Comparison of ENCODE assay signal across 1 cellular context in genomic region chr18:22168360-22168921, GRCh38.
TF ChIP-seq lines count a peak whose summit lies in the region.

No MANE protein-coding gene starts in this region.

TF ChIP-seq in HepG2, 621 proteins besides CTCF, POLR2A, EP300 and RAD21:
- no peak for TF ChIP-seq STAT6 (CRISPR knock-in tag; IDR thresholded peaks at IDR 0.05; ENCODE audit: borderline replicate concordance)
- TF ChIP-seq ZNF691 (CRISPR knock-in tag; IDR thresholded peaks at IDR 0.05; ENCODE audit: borderline replicate concordance, low read depth) = no peak
- TF ChIP-seq EZH2 (conservative IDR thresholded peaks at IDR 0.05; ENCODE audit: low read depth, low read length) = peak; percentile 73
- TF ChIP-seq MTF2 (CRISPR knock-in tag; IDR thresholded peaks at IDR 0.05; ENCODE audit: borderline replicate concordance) = no peak
- TF ChIP-seq ZNF761 (CRISPR knock-in tag; conservative IDR thresholded peaks at IDR 0.05) = no peak
- no peak for TF ChIP-seq ZFP90 (CRISPR knock-in tag; IDR thresholded peaks at IDR 0.05; ENCODE audit: borderline replicate concordance)
- TF ChIP-seq RFX5 (IDR thresholded peaks at IDR 0.05; ENCODE audit: low read depth, low read length) = no peak
- no peak for TF ChIP-seq ZNF337 (CRISPR knock-in tag; IDR thresholded peaks at IDR 0.05; ENCODE audit: borderline replicate concordance, low read depth)
- TF ChIP-seq SP1 (IDR thresholded peaks at IDR 0.05) = no peak
- TF ChIP-seq SP1 (CRISPR knock-in tag; IDR thresholded peaks at IDR 0.05) = no peak
- TF ChIP-seq KDM2A (CRISPR knock-in tag; IDR thresholded peaks at IDR 0.05; ENCODE audit: borderline replicate concordance, low read depth) = peak; percentile 31; the same call in 1 of the 2 replicates
- TF ChIP-seq TBX2 (CRISPR knock-in tag; IDR thresholded peaks at IDR 0.05; ENCODE audit: borderline replicate concordance) = no peak
- 0 out of 2 replicates have a peak, but pooled peaks have one; percentile 42 for TF ChIP-seq ZNF512B (CRISPR knock-in tag; IDR thresholded peaks at IDR 0.05; ENCODE audit: borderline replicate concordance)
- TF ChIP-seq ZMYM3 (CRISPR knock-in tag; IDR thresholded peaks at IDR 0.05) = no peak
- TF ChIP-seq ZBTB14 (CRISPR knock-in tag; IDR thresholded peaks at IDR 0.05) = no peak
- TF ChIP-seq SMC3 (IDR thresholded peaks at IDR 0.05; ENCODE audit: low read length) = no peak
- TF ChIP-seq ZNF891 (CRISPR knock-in tag; IDR thresholded peaks at IDR 0.05) = no peak
- TF ChIP-seq BCL6 (CRISPR knock-in tag; IDR thresholded peaks at IDR 0.05) = peak; percentile 43; the same call in 1 of the 2 replicates
- TF ChIP-seq ZBTB26 (CRISPR knock-in tag; IDR thresholded peaks at IDR 0.05; ENCODE audit: borderline replicate concordance) = no peak
- TF ChIP-seq ZBTB37 (CRISPR knock-in tag; IDR thresholded peaks at IDR 0.05) = no peak
- TF ChIP-seq MED8 (CRISPR knock-in tag; IDR thresholded peaks at IDR 0.05; ENCODE audit: insufficient replicate concordance) = no peak
- no peak for TF ChIP-seq NFIC (IDR thresholded peaks at IDR 0.05; ENCODE audit: low read length)
- no peak for TF ChIP-seq MIER2 (CRISPR knock-in tag; IDR thresholded peaks at IDR 0.05)
- TF ChIP-seq STAG1 (CRISPR knock-in tag; IDR thresholded peaks at IDR 0.05) = no peak
- no peak for TF ChIP-seq ZNF101 (CRISPR knock-in tag; IDR thresholded peaks at IDR 0.05; ENCODE audit: borderline replicate concordance, low read depth)
- TF ChIP-seq SATB2 (CRISPR knock-in tag; IDR thresholded peaks at IDR 0.05) = no peak
- 0 out of 2 replicates have a peak, but pooled peaks have one; percentile 40 for TF ChIP-seq ZNF788 (CRISPR knock-in tag; IDR thresholded peaks at IDR 0.05; ENCODE audit: borderline replicate concordance)
- no peak for TF ChIP-seq SRF (IDR thresholded peaks at IDR 0.05; ENCODE audit: low read depth, low read length)
- no peak for TF ChIP-seq NPAS2 (CRISPR knock-in tag; IDR thresholded peaks at IDR 0.05; ENCODE audit: borderline replicate concordance)
